Comparison of ENCODE assay signal across 25 cellular contexts in genomic region chr9:127314911-127315310, GRCh38.
"Had no signal": no experiment of that assay in that cellular context is flagged by ENCODE, and none has a peak within 500 bp of the region (broad histone marks: within the 10 kb centered on the region; RNA-seq: fewer than 3 reads in every experiment).

No MANE protein-coding gene starts in this region.

- ATAC-seq: gastrocnemius medialis; left colon; mucosa of descending colon; natural killer cell treated with Interleukin-12 subunit alpha and Interleukin-12 subunit beta and Interleukin-15 and Interleukin-18, amount 100 ng/mL, for 72 hours; pancreas; sciatic nerve; stimulated activated effector memory CD8-positive, alpha-beta T cell treated with anti-CD3 and anti-CD28 coated beads, Interleukin-12 subunit alpha, Interleukin-12 subunit beta, amount 100 ng/mL, for 72 hours had no signal

- H3K36me3 ChIP-seq: gastrocnemius medialis, neutrophil, pancreas, upper lobe of left lung had no signal

- DNase-seq: cortex of kidney; effector CD4-positive, alpha-beta T cell; foreskin fibroblast; gastrocnemius medialis; head of caudate nucleus; hippocampal formation; left colon; mucosa of descending colon; naive B cell; pancreas; retina; stimulated activated CD4-positive, alpha-beta T cell treated with anti-CD3 and anti-CD28 coated beads, Interleukin-2, amount 100 ng/mL, for 24 hours; stimulated activated CD4-positive, alpha-beta T cell treated with anti-CD3 and anti-CD28 coated beads, Interleukin-4, amount 100 ng/mL, for 24 hours; stimulated activated naive CD4-positive, alpha-beta T cell treated with Interleukin-2 at 50 U/mL for 16 hours; stomach; substantia nigra; testis; upper lobe of left lung had no signal

- H3K4me3 ChIP-seq: gastrocnemius medialis, lung, mucosa of descending colon, pancreas, smooth muscle cell, stomach, testis, tibial nerve, upper lobe of left lung had no signal

- H3K9me3 ChIP-seq: gastrocnemius medialis, mucosa of descending colon, neutrophil, pancreas, stomach, testis, tibial nerve, upper lobe of left lung had no signal

- H3K27me3 ChIP-seq: gastrocnemius medialis, pancreas, stomach, testis, tibial nerve, upper lobe of left lung had no signal

- H3K27ac ChIP-seq: neutrophil, pancreas, stomach, testis, tibial nerve, upper lobe of left lung had no signal
